Comparison of ENCODE assay signal across 11 cellular contexts in the genomic region with DNA sequence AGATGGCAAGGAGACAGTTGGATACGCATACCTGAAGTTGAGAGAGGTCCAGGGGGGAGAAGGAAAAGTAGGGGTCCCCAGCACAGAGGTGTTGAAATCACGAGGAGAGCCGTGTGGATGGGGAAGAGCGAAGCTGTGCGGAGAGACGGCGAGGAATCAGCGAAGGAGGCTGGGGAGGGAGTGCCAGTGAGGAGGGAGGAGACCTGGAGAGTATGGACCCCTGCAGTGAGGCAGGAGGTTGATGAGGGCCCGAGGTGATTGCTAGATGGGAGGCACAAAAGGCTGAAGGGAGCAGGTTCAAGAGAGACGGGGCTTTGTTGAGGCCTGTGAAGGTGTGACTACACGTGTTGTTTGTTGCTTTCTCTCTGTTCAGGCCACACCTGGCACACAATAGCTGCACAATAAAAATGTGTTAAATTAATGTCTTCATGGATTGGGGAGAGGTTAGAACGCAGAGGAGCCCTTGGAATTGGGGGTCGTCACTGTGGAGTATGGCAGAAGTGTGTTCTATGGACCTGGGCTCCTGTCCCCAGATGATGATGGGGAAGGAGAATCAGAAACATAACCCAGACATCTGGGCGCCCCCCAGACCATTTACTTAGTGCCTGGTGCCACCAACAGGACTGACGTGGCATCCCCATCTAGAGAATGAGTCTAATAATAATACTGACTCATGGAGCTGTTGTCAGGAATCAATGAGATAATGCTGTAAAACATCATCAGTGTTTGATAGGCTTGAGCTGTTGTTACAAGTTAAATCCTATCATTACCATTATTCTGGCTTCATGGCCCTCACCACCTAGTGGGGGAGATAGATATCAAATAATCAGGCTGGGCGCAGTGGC.
DNase-seq lines count a peak whose midpoint lies in the region; ATAC-seq, FAIRE-seq and TF ChIP-seq lines count a peak whose summit lies in the region.
"Had no signal": no experiment of that assay in that cellular context is flagged by ENCODE, and none has a peak within 500 bp of the region (broad histone marks: within the 10 kb centered on the region; RNA-seq: fewer than 3 reads in every experiment).

No MANE protein-coding gene starts in this region.

- H3K27ac ChIP-seq in IMR-90 (ENCODE audit: insufficient read depth, low read length), result no peak overlapping the region
- H3K27ac ChIP-seq in GM12878 (ENCODE audit: control insufficient read depth, insufficient read depth), result peak overlapping the region; percentile 99
- H3K27ac ChIP-seq in tibial nerve, result no peak overlapping the region
- H3K27ac ChIP-seq: coronary artery had no signal

- no peaks in the 10 kb centered on the region for H3K27me3 Mint-ChIP-seq in naive thymus-derived CD8-positive, alpha-beta T cell
- no peaks in the 10 kb centered on the region for H3K27me3 Mint-ChIP-seq in activated T-helper 2 cell treated with anti-CD3 and anti-CD28 coated beads, Interferon-gamma antibody, Interleukin-2, Interleukin-4, amounts not matched to agents 10 μg/mL and 5 μg/mL and 100 μg/mL, durations not matched to agents 14 hours and 24 hours and 36 hours (ENCODE audit: low read depth)

- H4K20me1 ChIP-seq in IMR-90 (ENCODE audit: insufficient read depth, low read length), result no peaks in the 10 kb centered on the region; the same call in 1 of the 2 replicates
- H4K20me1 ChIP-seq in GM12878 (ENCODE audit: control insufficient read depth, insufficient read depth), result no peaks in the 10 kb centered on the region

- H3K56ac ChIP-seq in IMR-90 (ENCODE audit: extremely low read depth, insufficient read depth, low read length), result no peak overlapping the region

- TF ChIP-seq POLR2A in IMR-90 (IDR thresholded peaks at IDR 0.05; ENCODE audit: low read depth, low read length), result no peak
- TF ChIP-seq POLR2A in GM12878 (IDR thresholded peaks at IDR 0.05; ENCODE audit: low read depth, low read length), result no peak
- TF ChIP-seq POLR2A in tibial nerve (IDR thresholded peaks at IDR 0.05), result no peak

- ATAC-seq in IMR-90 (ENCODE audit: low read depth) (peak; percentile 25; the same call in 1 of the 2 replicates), GM12878 (no peak)
- no peak for ATAC-seq in naive thymus-derived CD8-positive, alpha-beta T cell

- SMC1A ChIA-PET in GM12878 (lab: Charles Lee; ENCODE audit: uncharacterized antibody, unreplicated experiment), result interaction anchor here (1.1 to 10.3 kb wide), 9 partner anchors 9 to 145 kb away, joined by 3 to 119 read pairs (median 3); partner anchors contain the start of genes SIPA1L3 and WDR87

- peak overlapping the region in 2 of 10 donors; percentile 20 to 22 for H3K4me3 Mint-ChIP-seq in naive thymus-derived CD8-positive, alpha-beta T cell
- no peak overlapping the region for H3K4me3 Mint-ChIP-seq in activated T-helper 2 cell treated with anti-CD3 and anti-CD28 coated beads, Interferon-gamma antibody, Interleukin-2, Interleukin-4, amounts not matched to agents 10 μg/mL and 5 μg/mL and 100 μg/mL, durations not matched to agents 14 hours and 24 hours and 36 hours (ENCODE audit: low read depth)
- H3K4me3 Mint-ChIP-seq: immature natural killer cell had no signal

- H2BK5ac ChIP-seq in IMR-90 (ENCODE audit: low read depth, low read length, poor library complexity, severe bottlenecking), result no peak overlapping the region

- POLR2A ChIA-PET in IMR-90 (lab: Charles Lee; ENCODE audit: unreplicated experiment) (interaction anchor here (0.6 kb wide), 1 partner anchor 39 kb away, joined by 3 read pairs; no protein-coding TSS in a partner anchor), GM12878 (lab: Charles Lee) (interaction anchor here (0.5 to 1.6 kb wide), 4 partner anchors 36 to 137 kb away, joined by 3 to 5 read pairs (median 4); partner anchors contain the start of gene SIPA1L3)
- POLR2A ChIA-PET in naive thymus-derived CD8-positive, alpha-beta T cell (lab: Charles Lee), result no interaction called here

- peak; percentile 55 for TF ChIP-seq CTCF in IMR-90 (conservative IDR thresholded peaks at IDR 0.05; ENCODE audit: low read depth, low read length)
- peak; percentile 7 to 30 (median 11); a peak in 3 of 6 replicates for TF ChIP-seq CTCF in GM12878 (IDR thresholded peaks at IDR 0.05 in 2 of 3, conservative IDR thresholded peaks at IDR 0.05 in 1 of 3; ENCODE audit: control insufficient read depth in 2 of 3, extremely low read depth in 1 of 3, insufficient read depth in 1 of 3, low read depth in 3 of 3, low read length in 3 of 3)
- TF ChIP-seq CTCF in tibial nerve (IDR thresholded peaks at IDR 0.05), result no peak

- H2AFZ ChIP-seq in IMR-90 (replicated peaks; ENCODE audit: low read length, poor library complexity), result peak overlapping the region; percentile 24
- no peak overlapping the region for H2AFZ ChIP-seq in GM12878 (ENCODE audit: control insufficient read depth, low read depth, low read length)

- in situ Hi-C loops in IMR-90 (cut with MboI; ENCODE audit: low sequenced_read_pairs) (no loop called here), GM12878 (cut with MboI) (loop anchor here (5.0 kb wide), 1 partner anchor 132 kb away; no protein-coding TSS in a partner anchor)

- H3K14ac ChIP-seq in IMR-90 (replicated peaks; ENCODE audit: low read depth, low read length), result no peak overlapping the region

- peaks cover 0 to 4% (median 0%) of the 10 kb centered on the region in 9 donors for H3K9me3 Mint-ChIP-seq in naive thymus-derived CD8-positive, alpha-beta T cell
- peaks cover 5% of the 10 kb centered on the region for H3K9me3 Mint-ChIP-seq in activated T-helper 2 cell treated with anti-CD3 and anti-CD28 coated beads, Interferon-gamma antibody, Interleukin-2, Interleukin-4, amounts not matched to agents 10 μg/mL and 5 μg/mL and 100 μg/mL, durations not matched to agents 14 hours and 24 hours and 36 hours
- H3K9me3 Mint-ChIP-seq: immature natural killer cell had no signal

- 93% methylated on average over 3 of the region's 16 CpGs; no CpG with 5 or more reads in 1 of the 2 experiments for WGBS in IMR-90 (ENCODE audit: extremely low coverage in 2 of 2, insufficient read length in 1 of 2), 2 experiments
- WGBS in GM12878 (ENCODE audit: insufficient coverage, insufficient replicate concordance, low lambda C conversion rate, missing lambda C conversion rate), result 98% methylated on average over 15 of the region's 16 CpGs
- 81 to 88% methylated on average over 16 of the region's 16 CpGs for WGBS in tibial nerve, 2 donors

- RAD21 ChIA-PET in GM12878 (lab: Charles Lee; ENCODE audit: unreplicated experiment), result interaction anchor here (0.9 to 9.8 kb wide), 9 partner anchors 9 to 142 kb away, joined by 3 to 122 read pairs (median 18); partner anchors contain the start of genes SIPA1L3 and WDR87

- no peak for TF ChIP-seq EP300 in GM12878 (IDR thresholded peaks at IDR 0.05; ENCODE audit: borderline replicate concordance in 1 of 2, control insufficient read depth in 1 of 2, low read depth in 2 of 2, low read length in 2 of 2)
- no peak for TF ChIP-seq EP300 in tibial nerve (IDR thresholded peaks at IDR 0.05)

- H2BK20ac ChIP-seq in IMR-90 (ENCODE audit: low read depth, low read length), result no peak overlapping the region

- H4K8ac ChIP-seq in IMR-90 (ENCODE audit: low read depth in 2 of 2, low read length in 2 of 2), result no peak overlapping the region; a peak in 1 of 4 replicates

- TF ChIP-seq RAD21 in IMR-90 (IDR thresholded peaks at IDR 0.05; ENCODE audit: low read length), result peak; percentile 71
- TF ChIP-seq RAD21 in GM12878 (IDR thresholded peaks at IDR 0.05; ENCODE audit: insufficient read depth, low read depth, low read length), result peak; percentile 51; the same call in 1 of the 2 replicates

- intact Hi-C loops in IMR-90 (cut with micrococcal nuclease), result no loop called here
- intact Hi-C loops in GM12878 (cut with micrococcal nuclease; ENCODE audit: unreplicated experiment), result loop anchor here (5.0 kb wide), 1 partner anchor 82 kb away; no protein-coding TSS in a partner anchor
- intact Hi-C loops in activated T-helper 2 cell treated with anti-CD3 and anti-CD28 coated beads, Interferon-gamma antibody, Interleukin-2, Interleukin-4, amounts not matched to agents 10 μg/mL and 5 μg/mL and 100 μg/mL, durations not matched to agents 14 hours and 24 hours and 36 hours (cut with micrococcal nuclease), result loop anchor here (10.0 kb wide), 1 partner anchor 830 kb away; the partner anchor contains the start of genes ZNF383 and ZNF585B

- H4K5ac ChIP-seq in IMR-90 (ENCODE audit: low read depth, low read length), result no peak overlapping the region

- CTCF ChIA-PET in IMR-90 (lab: Yijun Ruan, JAX), result interaction anchor here (1.0 to 1.4 kb wide), 3 partner anchors 9 to 142 kb away, joined by 3 to 5 read pairs (median 3); no protein-coding TSS in a partner anchor
- CTCF ChIA-PET in GM12878 (lab: Yijun Ruan, JAX), result interaction anchor here (0.8 to 10.7 kb wide), 8 partner anchors 9 to 139 kb away, joined by 3 to 138 read pairs (median 6); partner anchors contain the start of genes SIPA1L3 and WDR87

- H2BK15ac ChIP-seq in IMR-90 (ENCODE audit: low read depth, low read length), result no peak overlapping the region; the same call in 2 of the 3 replicates

- peak overlapping the region; percentile 76 for H2AK9ac ChIP-seq in IMR-90 (replicated peaks; ENCODE audit: low read depth, low read length, poor library complexity)

- H3K27me3 ChIP-seq in IMR-90 (ENCODE audit: control insufficient read depth, insufficient read depth, low read length) (no peaks in the 10 kb centered on the region), GM12878 (replicated peaks in 1 of 2; ENCODE audit: control insufficient read depth in 2 of 2, insufficient read depth in 2 of 2, low read length in 1 of 2) (no peaks in the 10 kb centered on the region), tibial nerve (no peaks in the 10 kb centered on the region)

- H3K18ac ChIP-seq in IMR-90 (ENCODE audit: low read depth, low read length), result no peak overlapping the region

- H2AK5ac ChIP-seq in IMR-90 (ENCODE audit: low read depth, low read length), result peak overlapping the region; percentile 84

- peaks cover 44% of the 10 kb centered on the region for H3K79me2 ChIP-seq in GM12878 (ENCODE audit: control insufficient read depth, insufficient read depth, low read length)

- peak overlapping the region in 7 of 10 donors; percentile 31 to 92 (median 89) for H3K27ac Mint-ChIP-seq in naive thymus-derived CD8-positive, alpha-beta T cell
- no peak overlapping the region for H3K27ac Mint-ChIP-seq in activated T-helper 2 cell treated with anti-CD3 and anti-CD28 coated beads, Interferon-gamma antibody, Interleukin-2, Interleukin-4, amounts not matched to agents 10 μg/mL and 5 μg/mL and 100 μg/mL, durations not matched to agents 14 hours and 24 hours and 36 hours

- H3K9ac ChIP-seq in IMR-90 (ENCODE audit: low read depth, low read length), result no peak overlapping the region
- peak overlapping the region; percentile 87; the same call in 1 of the 2 replicates for H3K9ac ChIP-seq in GM12878 (ENCODE audit: control insufficient read depth, insufficient read depth, low read length)

- H3K9me1 ChIP-seq in IMR-90 (ENCODE audit: insufficient read depth, low read length), result peaks cover 12% of the 10 kb centered on the region; the same call in 1 of the 2 replicates

- H3K4me3 ChIP-seq in IMR-90 (ENCODE audit: insufficient read depth, low read depth, low read length) (no peak overlapping the region), GM12878 (no peak overlapping the region), tibial nerve (no peak overlapping the region)
- H3K4me3 ChIP-seq: coronary artery had no signal

- H3K9me3 ChIP-seq in IMR-90 (ENCODE audit: control insufficient read depth, insufficient read depth, low read length), result no peaks in the 10 kb centered on the region; the same call in 1 of the 2 replicates
- H3K9me3 ChIP-seq in GM12878 (replicated peaks; ENCODE audit: control insufficient read depth, insufficient read depth, low read length), result peaks cover 3% of the 10 kb centered on the region; the same call in 2 of the 3 replicates
- peaks cover 0 to 9% (median 0%) of the 10 kb centered on the region in 4 donors for H3K9me3 ChIP-seq in tibial nerve

- no peaks in the 10 kb centered on the region for H3K36me3 Mint-ChIP-seq in naive thymus-derived CD8-positive, alpha-beta T cell
- H3K36me3 Mint-ChIP-seq in activated T-helper 2 cell treated with anti-CD3 and anti-CD28 coated beads, Interferon-gamma antibody, Interleukin-2, Interleukin-4, amounts not matched to agents 10 μg/mL and 5 μg/mL and 100 μg/mL, durations not matched to agents 14 hours and 24 hours and 36 hours (ENCODE audit: low read depth), result no peaks in the 10 kb centered on the region

- H3K4me1 Mint-ChIP-seq in naive thymus-derived CD8-positive, alpha-beta T cell, result peaks cover 24 to 57% (median 50%) of the 10 kb centered on the region in 4 donors
- peaks cover 27% of the 10 kb centered on the region for H3K4me1 Mint-ChIP-seq in activated T-helper 2 cell treated with anti-CD3 and anti-CD28 coated beads, Interferon-gamma antibody, Interleukin-2, Interleukin-4, amounts not matched to agents 10 μg/mL and 5 μg/mL and 100 μg/mL, durations not matched to agents 14 hours and 24 hours and 36 hours (ENCODE audit: low read depth)

- H3K79me1 ChIP-seq in IMR-90 (ENCODE audit: low read depth in 1 of 2, low read length in 2 of 2), result peaks cover 39 to 74% of the 10 kb centered on the region in 2 experiments

- H3K4me1 ChIP-seq in IMR-90 (ENCODE audit: control insufficient read depth, insufficient read depth, low read length) (no peaks in the 10 kb centered on the region), GM12878 (ENCODE audit: control insufficient read depth, insufficient read depth, low read length) (peaks cover 50% of the 10 kb centered on the region), tibial nerve (no peaks in the 10 kb centered on the region)

- H2BK120ac ChIP-seq in IMR-90 (ENCODE audit: low read depth, low read length), result peak overlapping the region; percentile 18; the same call in 1 of the 2 replicates

- dilution Hi-C loops in IMR-90 (cut with HindIII; ENCODE audit: low sequenced_read_pairs, unreplicated experiment), result no loop called here

- FAIRE-seq in GM12878 (lab: Jason Lieb, UNC) (no peak), GM19239 (lab: Jason Lieb, UNC) (no peak)

- H3K4me2 ChIP-seq in IMR-90 (ENCODE audit: low read depth, low read length), result no peak overlapping the region
- 0 out of 2 replicates have a peak overlapping the region, but pooled peaks have one; percentile 96 for H3K4me2 ChIP-seq in GM12878 (ENCODE audit: control insufficient read depth, insufficient read depth)

- no peak overlapping the region for H3K23ac ChIP-seq in IMR-90 (ENCODE audit: low read depth, low read length)

- DNase-seq in EL, result peak; percentile 69
- peak; percentile 68 for DNase-seq in IMR-90
- DNase-seq in GM12878 (ENCODE audit: low read depth, low spot score), result no peak
- DNase-seq in naive thymus-derived CD8-positive, alpha-beta T cell, result peak in 1 of 10 donors; percentile 61
- DNase-seq in activated T-helper 2 cell treated with anti-CD3 and anti-CD28 coated beads, Interferon-gamma antibody, Interleukin-2, Interleukin-4, amounts not matched to agents 10 μg/mL and 5 μg/mL and 100 μg/mL, durations not matched to agents 14 hours and 24 hours and 36 hours (ENCODE audit: low spot score), result no peak
- DNase-seq in GM19239 (ENCODE audit: insufficient read length, low spot score), result no peak
- no peak for DNase-seq in tibial nerve (ENCODE audit: low spot score in 2 of 2)
- DNase-seq: activated T-cell treated with anti-CD3 and anti-CD28 coated beads for 4 hours, immature natural killer cell, T-helper 1 cell had no signal

- H3K36me3 ChIP-seq in IMR-90 (ENCODE audit: control insufficient read depth, insufficient read depth, low read length) (no peaks in the 10 kb centered on the region; the same call in 1 of the 2 replicates), GM12878 (ENCODE audit: control insufficient read depth in 2 of 2, insufficient read depth in 2 of 2, low read length in 1 of 2) (peaks cover 0 to 2% of the 10 kb centered on the region in 2 experiments; a peak in 1 of 4 replicates), tibial nerve (no peaks in the 10 kb centered on the region)

- BruUV-seq in IMR-90 (replicated peaks; lab: Mats Ljungman, UMichigan), result no TSS peak
- BruUV-seq in GM12878 (replicated peaks; lab: Mats Ljungman, UMichigan), result no TSS peak

- H4K91ac ChIP-seq in IMR-90 (ENCODE audit: insufficient read depth, low read depth, low read length), result no peak overlapping the region

- H3K4ac ChIP-seq in IMR-90 (ENCODE audit: low read depth, low read length), result no peak overlapping the region; the same call in 1 of the 2 replicates

Comparison
In these comparisons a context has a peak if more than half of its experiments do, and no peak if none do; other contexts are left out.
1. DNase-seq: peak in EL (single experiment) and IMR-90 (single experiment); none in GM12878 (single experiment), activated T-helper 2 cell treated with anti-CD3 and anti-CD28 coated beads, Interferon-gamma antibody, Interleukin-2, Interleukin-4, amounts not matched to agents 10 μg/mL and 5 μg/mL and 100 μg/mL, durations not matched to agents 14 hours and 24 hours and 36 hours (single experiment), GM19239 (single experiment) and tibial nerve (0 of 2).
2. CTCF ChIP-seq: peak in IMR-90 (single experiment) and GM12878 (3 of 3); none in tibial nerve (0 of 5).